In genomic region chr18:35240664-35241522, GRCh38 we compare ENCODE assay signal across 8 cellular contexts. TPM values are rescaled to one million over a fixed set of nuclear protein-coding genes. Genes with fewer than 3 reads are reported as not detected.
DNase-seq lines count a peak whose midpoint lies in the region; ATAC-seq and TF ChIP-seq lines count a peak whose summit lies in the region.

TSS of gene ZNF397 (plus strand) at chr18:35241034. CDS start at chr18:35242471, 1,437 bp downstream.

- TF ChIP-seq CTCF in LNCaP clone FGC (IDR thresholded peaks at IDR 0.05; ENCODE audit: control insufficient read depth, extremely low read depth, insufficient read depth): no peak
- no peak for TF ChIP-seq CTCF in RWPE1 (conservative IDR thresholded peaks at IDR 0.05; ENCODE audit: low read depth)
- TF ChIP-seq CTCF in fibroblast of pulmonary artery (IDR thresholded peaks at IDR 0.05; ENCODE audit: low read length, missing control alignments): no peak

- DNase-seq in Daoy (ENCODE audit: low read depth): peak; percentile 97
- peak; percentile 75 for DNase-seq in GOT3 (lab: John Stamatoyannopoulos, UW)
- peak; percentile 81 for DNase-seq in LNCaP clone FGC (ENCODE audit: low read depth)
- peak; percentile 90 for DNase-seq in RWPE1 (ENCODE audit: low spot score)
- DNase-seq in activated T-helper 9 cell treated with anti-CD3 and anti-CD28 coated beads, Interleukin-2, amount 50 U/mL, for 16 hours (ENCODE audit: low read depth): peak; percentile 94
- peak; percentile 98 for DNase-seq in fibroblast of pulmonary artery (ENCODE audit: low read depth)
- DNase-seq in natural killer cell treated with Interleukin-12 subunit alpha and Interleukin-12 subunit beta and Interleukin-15 and Interleukin-18, amount 100 ng/mL, for 72 hours (ENCODE audit: low spot score): peak; percentile 99
- peak; percentile 98 for DNase-seq in stimulated activated naive CD8-positive, alpha-beta T cell treated with anti-CD3 and anti-CD28 coated beads, Interleukin-15, Interleukin-2, amounts not matched to agents 100 U/mL and 50 U/mL, for 24 hours

- peak within 1 kb of the TSS; percentile 95 for H3K4me3 Mint-ChIP-seq in natural killer cell treated with Interleukin-12 subunit alpha and Interleukin-12 subunit beta and Interleukin-15 and Interleukin-18, amount 100 ng/mL, for 72 hours

- H3K27me3 Mint-ChIP-seq in natural killer cell treated with Interleukin-12 subunit alpha and Interleukin-12 subunit beta and Interleukin-15 and Interleukin-18, amount 100 ng/mL, for 72 hours: no peaks in the 10 kb centered on the region

- H3K27ac ChIP-seq in RWPE1: peak within 1 kb of the TSS; percentile 82

- peak; percentile 99 for ATAC-seq in natural killer cell treated with Interleukin-12 subunit alpha and Interleukin-12 subunit beta and Interleukin-15 and Interleukin-18, amount 100 ng/mL, for 72 hours
- ATAC-seq in stimulated activated naive CD8-positive, alpha-beta T cell treated with anti-CD3 and anti-CD28 coated beads, Interleukin-15, Interleukin-2, amounts not matched to agents 100 U/mL and 50 U/mL, for 24 hours: peak; percentile 99

- POLR2A ChIA-PET in RWPE1 (lab: Yijun Ruan, JAX; ENCODE audit: low non-redundant PET): interaction anchor here (0.6 kb wide), 1 partner anchor 28 kb away, joined by 8 read pairs; no protein-coding TSS in a partner anchor

- CTCF ChIA-PET in RWPE1 (lab: Yijun Ruan, JAX): interaction anchor here (0.6 kb wide), 1 partner anchor 84 kb away, joined by 3 read pairs; no protein-coding TSS in a partner anchor

- H3K4me3 ChIP-seq in LNCaP clone FGC (ENCODE audit: low read depth, low read length) (peak within 1 kb of the TSS; percentile 75), fibroblast of pulmonary artery (replicated peaks; ENCODE audit: low read depth, low read length) (peak within 1 kb of the TSS; percentile 70)

- H3K4me1 Mint-ChIP-seq in natural killer cell treated with Interleukin-12 subunit alpha and Interleukin-12 subunit beta and Interleukin-15 and Interleukin-18, amount 100 ng/mL, for 72 hours (ENCODE audit: low read depth in 2 of 2): peaks cover 16 to 25% of the 10 kb centered on the region in 2 donors

- H3K27ac Mint-ChIP-seq in natural killer cell treated with Interleukin-12 subunit alpha and Interleukin-12 subunit beta and Interleukin-15 and Interleukin-18, amount 100 ng/mL, for 72 hours: peak within 1 kb of the TSS; percentile 97 to 99

- peaks cover 14% of the 10 kb centered on the region for H3K9me3 Mint-ChIP-seq in natural killer cell treated with Interleukin-12 subunit alpha and Interleukin-12 subunit beta and Interleukin-15 and Interleukin-18, amount 100 ng/mL, for 72 hours

- peaks cover 32% of the 10 kb centered on the region for H3K36me3 Mint-ChIP-seq in natural killer cell treated with Interleukin-12 subunit alpha and Interleukin-12 subunit beta and Interleukin-15 and Interleukin-18, amount 100 ng/mL, for 72 hours

RNA-seq across cellular contexts. Expression of gene ZNF397, which starts in this region (rescaled TPM):
- 6.9 and 9.5 TPM in 2 replicates for total RNA-seq in Daoy (2014; rRNA removed; shearing (Covaris generic))
- total RNA-seq in natural killer cell treated with Interleukin-12 subunit alpha and Interleukin-12 subunit beta and Interleukin-15 and Interleukin-18, amount 100 ng/mL, for 72 hours: 10 to 100 TPM; 12.5 to 15.0 TPM

Comparison
In these comparisons a context has a peak if more than half of its experiments do, and no peak if none do; other contexts are left out.
1. Peak in every context shown above with its lines: DNase-seq, ATAC-seq, H3K4me3 ChIP-seq and H3K27ac ChIP-seq.